Comparison of ENCODE assay signal across 8 cellular contexts in genomic region chr15:64354683-64355558, GRCh38. TPM values are rescaled to one million over a fixed set of nuclear protein-coding genes. Genes with fewer than 3 reads are reported as not detected.
A peak's percentile ranks its signal among the peaks of the same experiment; 100 is the strongest.
DNase-seq lines count a peak whose midpoint lies in the region; ATAC-seq, FAIRE-seq and TF ChIP-seq lines count a peak whose summit lies in the region.

No MANE protein-coding gene starts in this region.

- H3K9me3 ChIP-seq in K562 (replicated peaks; ENCODE audit: control insufficient read depth, insufficient read depth, low read depth, low read length) (no peaks in the 10 kb centered on the region), right lobe of liver (no peaks in the 10 kb centered on the region), tibial nerve (no peaks in the 10 kb centered on the region)

- POLR2A ChIA-PET in K562 (lab: Yijun Ruan, JAX), result interaction anchor here (0.5 to 2.2 kb wide), 6 partner anchors 10 to 904 kb away, joined by 3 to 9 read pairs (median 4); partner anchors contain the start of gene PPIB

- peaks cover 7 to 13% of the 10 kb centered on the region in 2 experiments; a peak in 4 of 5 replicates for H3K4me1 ChIP-seq in K562 (replicated peaks in 1 of 2; ENCODE audit: control insufficient read depth in 2 of 2, insufficient read depth in 2 of 2, low read length in 2 of 2)
- no peaks in the 10 kb centered on the region for H3K4me1 ChIP-seq in right lobe of liver
- peaks cover 0 to 31% (median 7%) of the 10 kb centered on the region in 4 donors for H3K4me1 ChIP-seq in tibial nerve

- CTCF ChIA-PET in K562 (lab: Yijun Ruan, JAX; ENCODE audit: low intra/inter-chr PET ratio), result interaction anchor here (0.7 kb wide), 1 partner anchor 298 kb away, joined by 3 read pairs; no protein-coding TSS in a partner anchor

- TF ChIP-seq POLR2A in K562 (conservative IDR thresholded peaks at IDR 0.05), result no peak
- no peak for TF ChIP-seq POLR2A in right lobe of liver (IDR thresholded peaks at IDR 0.05)
- TF ChIP-seq POLR2A in tibial nerve (IDR thresholded peaks at IDR 0.05), result no peak

- H3K9me1 ChIP-seq in K562 (ENCODE audit: control insufficient read depth, insufficient read depth, low read length), result no peaks in the 10 kb centered on the region

- DNase-seq in SKM-1 treated with dmso at 0.1 percent for 144 hours (lab: John Stamatoyannopoulos, UW; ENCODE audit: unreplicated experiment), result peak; percentile 28
- no peak for DNase-seq in SKM-1 (lab: John Stamatoyannopoulos, UW; ENCODE audit: unreplicated experiment)
- peak; percentile 59 for DNase-seq in NCI-H524 treated with DMSO at 0.1 percent for 48 hours (lab: John Stamatoyannopoulos, UW)
- DNase-seq in K562 (ENCODE audit: extremely low read depth in 1 of 4, low spot score in 3 of 4), result peak in 1 of 4 experiments; percentile 21
- DNase-seq in right lobe of liver, result no peak
- DNase-seq in tibial nerve (ENCODE audit: low spot score in 2 of 2), result no peak
- DNase-seq in activated CD8-positive, alpha-beta memory T cell treated with anti-CD3 and anti-CD28 coated beads for 24 hours, result no peak

- in situ Hi-C loops in K562 (cut with MboI), result loop anchor here (10.0 kb wide), 1 partner anchor 150 kb away; no protein-coding TSS in a partner anchor

- peak overlapping the region; percentile 77 for H3K27ac ChIP-seq in K562 (ENCODE audit: extremely low read depth, low read depth, low read length)
- H3K27ac ChIP-seq in right lobe of liver, result peak overlapping the region in 1 of 3 donors; percentile 47
- peak overlapping the region in 3 of 4 donors; percentile 50 to 89 (median 79) for H3K27ac ChIP-seq in tibial nerve

- 3% methylated on average over 14 of the region's 14 CpGs for WGBS in K562 (ENCODE audit: insufficient coverage, low coverage, missing lambda C conversion rate)
- 14% methylated on average over 11 of the region's 14 CpGs for WGBS in right lobe of liver (ENCODE audit: insufficient coverage, low coverage, low lambda C conversion rate, missing lambda C conversion rate)
- 13 to 14% methylated on average over 14 of the region's 14 CpGs for WGBS in tibial nerve, 2 donors

- TF ChIP-seq RAD21 in K562 (CRISPR knock-in tag; conservative IDR thresholded peaks at IDR 0.05 in 1 of 2, IDR thresholded peaks at IDR 0.05 in 1 of 2), result no peak

- no peak for TF ChIP-seq EP300 in K562 (IDR thresholded peaks at IDR 0.05; ENCODE audit: low read length)
- TF ChIP-seq EP300 in tibial nerve (IDR thresholded peaks at IDR 0.05), result no peak

- H4K20me1 ChIP-seq in K562 (replicated peaks; ENCODE audit: control insufficient read depth, insufficient read depth, low read length), result no peaks in the 10 kb centered on the region

- H3K4me2 ChIP-seq in K562 (ENCODE audit: insufficient read depth, low read length), result peak overlapping the region; percentile 88

- H3K4me3 ChIP-seq in K562 (peak overlapping the region; percentile 82), right lobe of liver (peak overlapping the region; percentile 65 to 78 (median 72)), tibial nerve (peak overlapping the region; percentile 48 to 96 (median 80))

- peak overlapping the region; percentile 80 to 95 for H3K9ac ChIP-seq in K562 (ENCODE audit: insufficient read depth in 1 of 2, low read depth in 2 of 2, low read length in 2 of 2)

- TF ChIP-seq CTCF in K562 (IDR thresholded peaks at IDR 0.05 in 2 of 3, conservative IDR thresholded peaks at IDR 0.05 in 1 of 3; ENCODE audit: insufficient read depth in 2 of 3, low read depth in 1 of 3, low read length in 3 of 3) (no peak), right lobe of liver (IDR thresholded peaks at IDR 0.05) (no peak), tibial nerve (IDR thresholded peaks at IDR 0.05) (no peak)

- H3K79me2 ChIP-seq in K562 (ENCODE audit: control insufficient read depth, insufficient read depth, low read length), result peaks cover 26% of the 10 kb centered on the region

- TSS peak; percentile 68 for BruUV-seq in K562 (replicated peaks; lab: Mats Ljungman, UMichigan)

- peak overlapping the region; percentile 77 for H2AFZ ChIP-seq in K562 (ENCODE audit: low read depth, low read length)

- ATAC-seq in K562, result peak; percentile 31; the same call in 2 of the 3 replicates
- peak in 1 of 4 donors; percentile 7 for ATAC-seq in right lobe of liver
- ATAC-seq in HG03571 (IDR thresholded peaks at IDR 0.05; ENCODE audit: unreplicated experiment), result no peak

- intact Hi-C loops in K562 (cut with micrococcal nuclease), result no loop called here
- intact Hi-C loops in right lobe of liver (cut with DNase I), result loop anchor here (10.0 kb wide), 1 partner anchor 150 kb away; no protein-coding TSS in a partner anchor

- peaks cover 10% of the 10 kb centered on the region; the same call in 2 of the 3 replicates for H3K36me3 ChIP-seq in K562 (ENCODE audit: control insufficient read depth, insufficient read depth, low read length)
- H3K36me3 ChIP-seq in right lobe of liver, result no peaks in the 10 kb centered on the region
- no peaks in the 10 kb centered on the region for H3K36me3 ChIP-seq in tibial nerve

- H3K27me3 ChIP-seq in K562 (ENCODE audit: control insufficient read depth in 2 of 2, insufficient read depth in 2 of 2, low read length in 2 of 2) (no peaks in the 10 kb centered on the region), right lobe of liver (no peaks in the 10 kb centered on the region), tibial nerve (no peaks in the 10 kb centered on the region)

- FAIRE-seq in K562 (lab: Jason Lieb, UNC), result peak; percentile 32

TF ChIP-seq in K562, 482 proteins besides CTCF, POLR2A, EP300 and RAD21 (continues in another document):
- no peak for TF ChIP-seq NR1H2 (CRISPR knock-in tag; IDR thresholded peaks at IDR 0.05)
- TF ChIP-seq KAT8 (IDR thresholded peaks at IDR 0.05; ENCODE audit: low read depth), result no peak

RNA-seq across cellular contexts. Expression of gene CSNK1G1, which starts 1.1 kb away (rescaled TPM):
- 83.4 and 132 TPM in 2 replicates for total RNA-seq in K562 (2011; cell fraction: chromatin; rRNA removed; ENCODE audit: low replicate concordance)
- 20.8 and 30.8 TPM in 2 replicates for total RNA-seq in K562 (2011; cell fraction: nucleolus; rRNA removed)
- total RNA-seq in K562 (2011; cell fraction: nucleoplasm; rRNA removed), result 39.4 and 57.0 TPM in 2 replicates
- total RNA-seq in K562 (2014; rRNA removed), result 6.9 and 9.4 TPM in 2 replicates
- total RNA-seq in K562 (2014; rRNA removed; fragmentation: Illumina TruSeq; extraction: Trizol), result 12.7 and 13.0 TPM in 2 replicates
- 12.0 and 13.5 TPM in 2 replicates for total RNA-seq in K562 (2015; rRNA removed; fragmentation: Illumina TruSeq; extraction: Trizol)
- total RNA-seq in K562 (2021), result 10.2 and 10.4 TPM in 2 replicates
- 16.3 and 18.5 TPM in 2 replicates for polyA plus RNA-seq in K562 (2011; rRNA removed)
- polyA plus RNA-seq in K562 (2011; cell fraction: cytosol; rRNA removed), result 6.1 and 8.8 TPM in 2 replicates
- polyA plus RNA-seq in K562 (2011; cell fraction: nucleus; rRNA removed), result 6.9 and 10.2 TPM in 2 replicates
- polyA plus RNA-seq in K562 (2012), result 5.8 and 6.1 TPM in 2 replicates
- 8.3 and 9.5 TPM in 2 replicates for polyA plus RNA-seq in K562 (2014; fragmentation: Illumina TruSeq; extraction: Trizol)
- 1 to 10 TPM; 4.5 to 4.9 TPM for polyA plus RNA-seq in K562 (2014; fragmentation: Nextera tagmentation; extraction: Ambion mirVana)
- polyA plus RNA-seq in K562 (2014; rRNA removed), result 5.6 and 5.9 TPM in 2 replicates
- 69.5 and 73.1 TPM in 2 replicates for polyA minus RNA-seq in K562 (2011; rRNA and poly(A)+ RNA removed)
- 17.4 and 18.8 TPM in 2 replicates for polyA minus RNA-seq in K562 (2011; cell fraction: cytosol; rRNA and poly(A)+ RNA removed)
- polyA minus RNA-seq in K562 (2011; cell fraction: nucleus; rRNA and poly(A)+ RNA removed), result 14.5 and 42.1 TPM in 2 replicates
- 1 to 10 TPM; 3.9 to 7.1 (median 5.5) TPM for total RNA-seq in right lobe of liver
- 10 to 100 TPM; 20.5 to 25.8 (median 22.5) TPM for total RNA-seq in tibial nerve

RNA-seq across cellular contexts. Expression of gene PCLAF, which starts 26.3 kb away (rescaled TPM):
- 103 and 143 TPM in 2 replicates for total RNA-seq in K562 (2011; cell fraction: chromatin; rRNA removed; ENCODE audit: low replicate concordance)
- total RNA-seq in K562 (2011; cell fraction: nucleolus; rRNA removed), result 66.6 and 68.9 TPM in 2 replicates
- total RNA-seq in K562 (2011; cell fraction: nucleoplasm; rRNA removed), result 73.7 and 109 TPM in 2 replicates
- total RNA-seq in K562 (2014; rRNA removed) (112 and 135 TPM in 2 replicates), K562 (2014; rRNA removed; fragmentation: Illumina TruSeq; extraction: Trizol) (305 and 406 TPM in 2 replicates), K562 (2015; rRNA removed; fragmentation: Illumina TruSeq; extraction: Trizol) (111 and 113 TPM in 2 replicates), K562 (2021) (132 and 161 TPM in 2 replicates), right lobe of liver (1 to 10 TPM in 5 of 6 experiments, under 1 TPM in 1; 0.60 to 5.6 (median 2.1) TPM), tibial nerve (1 to 10 TPM in 1 of 4 donors, not detected in 3; 1.6 TPM)
- polyA plus RNA-seq in K562 (2011; rRNA removed) (331 and 560 TPM in 2 replicates), K562 (2014; fragmentation: Illumina TruSeq; extraction: Trizol) (427 and 492 TPM in 2 replicates), K562 (2014; fragmentation: Nextera tagmentation; extraction: Ambion mirVana) (100 to 1,000 TPM; 715 to 881 TPM), K562 (2014; rRNA removed) (360 and 565 TPM in 2 replicates)
- polyA plus RNA-seq in K562 (2011; cell fraction: cytosol; rRNA removed), result 75.7 and 121 TPM in 2 replicates
- 192 and 207 TPM in 2 replicates for polyA plus RNA-seq in K562 (2011; cell fraction: nucleus; rRNA removed)
- polyA plus RNA-seq in K562 (2012), result 196 and 232 TPM in 2 replicates
- 191 and 212 TPM in 2 replicates for polyA minus RNA-seq in K562 (2011; rRNA and poly(A)+ RNA removed)
- polyA minus RNA-seq in K562 (2011; cell fraction: cytosol; rRNA and poly(A)+ RNA removed), result 29.5 and 33.0 TPM in 2 replicates
- polyA minus RNA-seq in K562 (2011; cell fraction: nucleus; rRNA and poly(A)+ RNA removed), result 17.4 and 19.5 TPM in 2 replicates

RNA-seq across cellular contexts. Expression of gene TRIP4, which starts 32.7 kb away (rescaled TPM):
- total RNA-seq in K562 (2011; cell fraction: chromatin; rRNA removed; ENCODE audit: low replicate concordance), result 25.3 and 52.1 TPM in 2 replicates
- total RNA-seq in K562 (2011; cell fraction: nucleolus; rRNA removed), result 19.0 and 22.0 TPM in 2 replicates
- 20.2 and 24.0 TPM in 2 replicates for total RNA-seq in K562 (2011; cell fraction: nucleoplasm; rRNA removed)
- total RNA-seq in K562 (2014; rRNA removed), result 6.6 and 7.6 TPM in 2 replicates
- total RNA-seq in K562 (2014; rRNA removed; fragmentation: Illumina TruSeq; extraction: Trizol), result 10.9 and 14.9 TPM in 2 replicates
- 10.4 and 12.4 TPM in 2 replicates for total RNA-seq in K562 (2015; rRNA removed; fragmentation: Illumina TruSeq; extraction: Trizol)
- total RNA-seq in K562 (2021), result 15.5 and 17.4 TPM in 2 replicates
- 17.4 and 21.9 TPM in 2 replicates for polyA plus RNA-seq in K562 (2011; rRNA removed)
- polyA plus RNA-seq in K562 (2011; cell fraction: cytosol; rRNA removed), result 5.6 and 8.2 TPM in 2 replicates
- polyA plus RNA-seq in K562 (2011; cell fraction: nucleus; rRNA removed), result 9.7 and 14.3 TPM in 2 replicates
- polyA plus RNA-seq in K562 (2012), result 17.4 and 19.5 TPM in 2 replicates
- 22.1 and 23.3 TPM in 2 replicates for polyA plus RNA-seq in K562 (2014; fragmentation: Illumina TruSeq; extraction: Trizol)
- 10 to 100 TPM; 11.7 to 16.7 TPM for polyA plus RNA-seq in K562 (2014; fragmentation: Nextera tagmentation; extraction: Ambion mirVana)
- 17.2 and 20.1 TPM in 2 replicates for polyA plus RNA-seq in K562 (2014; rRNA removed)
- polyA minus RNA-seq in K562 (2011; rRNA and poly(A)+ RNA removed), result 19.0 and 21.1 TPM in 2 replicates
- 5.6 and 7.3 TPM in 2 replicates for polyA minus RNA-seq in K562 (2011; cell fraction: cytosol; rRNA and poly(A)+ RNA removed)
- polyA minus RNA-seq in K562 (2011; cell fraction: nucleus; rRNA and poly(A)+ RNA removed), result 9.2 and 17.7 TPM in 2 replicates
- total RNA-seq in right lobe of liver, result 10 to 100 TPM in 2 of 6 experiments, 1 to 10 TPM in 4; 4.2 to 12.5 (median 9.5) TPM
- 10 to 100 TPM; 13.0 to 23.7 (median 18.0) TPM for total RNA-seq in tibial nerve

Comparison
In these comparisons a context has a peak if more than half of its experiments do, and no peak if none do; other contexts are left out.
1. DNase-seq: peak in SKM-1 treated with dmso at 0.1 percent for 144 hours (single experiment) and NCI-H524 treated with DMSO at 0.1 percent for 48 hours (single experiment); none in SKM-1 (single experiment), right lobe of liver (0 of 3), tibial nerve (0 of 2) and activated CD8-positive, alpha-beta memory T cell treated with anti-CD3 and anti-CD28 coated beads for 24 hours (single experiment).
2. RNA of gene PCLAF, which starts 26.3 kb away (total RNA-seq): 66.6 to 406 TPM in K562; 0.60 to 5.6 TPM in right lobe of liver and 1.6 TPM in tibial nerve; every median in the first group is over 10 times any median in the second.
3. Peak in every context shown above with its lines, with median percentiles within 50 percentile points of each other: H3K4me3 ChIP-seq.